Comparison of ENCODE assay signal across 34 cellular contexts in genomic region chr2:74728842-74729241, GRCh38.
"Had no signal": no experiment of that assay in that cellular context is flagged by ENCODE, and none has a peak within 500 bp of the region (broad histone marks: within the 10 kb centered on the region; RNA-seq: fewer than 3 reads in every experiment).

No MANE protein-coding gene starts in this region.

- H3K27me3 ChIP-seq: MG63 had no signal

- DNase-seq: Karpas-422, Kasumi-1, MG63, MM.1S, MV-4-11, NCI-H1048, NCI-H1092, NCI-H1092 treated with DMSO at 0.1 percent for 48 hours, NCI-H1105, NCI-H1105 treated with DMSO at 0.1 percent for 48 hours, NCI-H1417, NCI-H1417 treated with DMSO at 0.1 percent for 48 hours, NCI-H1436, NCI-H1436 treated with DMSO at 0.1 percent for 48 hours, NCI-H146, NCI-H1694, NCI-H1694 treated with DMSO at 0.1 percent for 48 hours, NCI-H187, NCI-H187 treated with DMSO at 0.1 percent for 48 hours, NCI-H1930, NCI-H2029, NCI-H2029 treated with DMSO at 0.1 percent for 48 hours, NCI-H2081, NCI-H2081 treated with DMSO at 0.1 percent for 48 hours, NCI-H2107, NCI-H2171, NCI-H2171 treated with DMSO at 0.1 percent for 48 hours, NCI-H2227 treated with DMSO at 0.1 percent for 48 hours, NCI-H226, NCI-H345, NCI-H446, NCI-H446 treated with DMSO at 0.1 percent for 48 hours, NCI-H510A had no signal

- H3K9me3 ChIP-seq: MG63 had no signal

- H3K9ac ChIP-seq: KMS-11 had no signal

- H3K27ac ChIP-seq: KMS-11 had no signal

- H3K36me3 ChIP-seq: MG63 had no signal

- H3K4me2 ChIP-seq: KMS-11 had no signal

- H3K4me3 ChIP-seq: MG63 had no signal
